In the genomic region with DNA sequence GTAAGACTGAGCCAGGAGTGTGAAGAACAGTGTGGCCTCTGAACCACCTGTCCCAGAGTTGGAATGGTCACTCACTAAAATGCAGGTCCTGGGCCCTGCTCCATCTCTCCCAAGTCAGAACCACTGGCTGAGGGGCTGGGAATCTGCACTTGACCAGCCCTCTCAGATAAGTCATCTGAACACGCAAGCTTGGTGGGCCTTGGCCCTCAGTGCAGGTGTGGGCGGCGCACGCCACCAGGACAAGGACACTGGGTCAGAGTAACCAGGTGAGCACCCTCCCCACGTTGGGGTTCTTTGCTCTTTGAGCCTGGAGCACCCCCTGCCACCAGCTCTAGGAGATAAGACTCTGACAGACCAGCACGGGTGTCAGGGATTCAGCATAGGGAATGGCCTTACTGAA, we compare ENCODE assay signal across 33 cellular contexts.
"Had no signal": no experiment of that assay in that cellular context is flagged by ENCODE, and none has a peak within 500 bp of the region (broad histone marks: within the 10 kb centered on the region; RNA-seq: fewer than 3 reads in every experiment).

No MANE protein-coding gene starts in this region.

- H3K4me3 ChIP-seq: adrenal gland, body of pancreas, breast epithelium had no signal

- ATAC-seq: activated CD8-positive, alpha-beta T cell treated with anti-CD3 and anti-CD28 coated beads for 36 hours; activated naive CD4-positive, alpha-beta T cell treated with anti-CD3 and anti-CD28 coated beads, Interleukin-2, amount 50 U/mL, for 72 hours; activated T-cell treated with anti-CD3 and anti-CD28 coated beads, Interleukin-2, amount 50 U/mL, for 4 hours; activated T-cell treated with anti-CD3 and anti-CD28 coated beads, Interleukin-2, amount 50 U/mL, for 72 hours; activated T-helper 17 cell treated with anti-CD3 and anti-CD28 coated beads, Interleukin-2, amount 50 U/mL, for 72 hours; body of pancreas had no signal

- FAIRE-seq: astrocyte, TTC549 had no signal

- H3K27me3 ChIP-seq: adrenal gland, body of pancreas, brain microvascular endothelial cell, breast epithelium had no signal

- H3K36me3 ChIP-seq: adrenal gland, brain microvascular endothelial cell, breast epithelium had no signal

- H3K4me1 ChIP-seq: adrenal gland, body of pancreas, breast epithelium had no signal

- H3K9me3 ChIP-seq: adrenal gland, body of pancreas, breast epithelium had no signal

- DNase-seq: activated B cell treated with CpG ODN at 0.5 μM for 24 hours; activated CD4-positive, alpha-beta memory T cell treated with anti-CD3 and anti-CD28 coated beads for 36 hours; activated CD4-positive, alpha-beta T cell treated with anti-CD3 and anti-CD28 coated beads for 4 hours; activated CD4-positive, alpha-beta T cell treated with anti-CD3 and anti-CD28 coated beads, Interleukin-2, amount 10 ng/mL, durations not matched to agents 24 days and 14 days; activated CD4-positive, alpha-beta T cell treated with anti-CD3 and anti-CD28 coated beads, Interleukin-2, amount 50 U/mL, for 1 hour; activated CD4-positive, alpha-beta T cell treated with anti-CD3 and anti-CD28 coated beads, Interleukin-2, amount 50 U/mL, for 4 hours; activated CD4-positive, CD25-positive, alpha-beta regulatory T cell treated with anti-CD3 and anti-CD28 coated beads, Interleukin-2, amount 50 U/mL, for 72 hours; activated CD8-positive, alpha-beta memory T cell treated with anti-CD3 and anti-CD28 coated beads, Interleukin-2, amount 50 U/mL, for 4 hours; activated CD8-positive, alpha-beta T cell treated with anti-CD3 and anti-CD28 coated beads for 36 hours; activated gamma-delta T cell treated with Interleukin-2 at 50 U/mL for 16 hours; activated naive CD4-positive, alpha-beta T cell; activated naive CD4-positive, alpha-beta T cell treated with anti-CD3 and anti-CD28 coated beads for 36 hours; activated naive CD4-positive, alpha-beta T cell treated with anti-CD3 and anti-CD28 coated beads, Interleukin-2, amount 50 U/mL, for 16 hours; activated naive CD8-positive, alpha-beta T cell treated with anti-CD3 and anti-CD28 coated beads for 36 hours; activated T-cell treated with anti-CD3 and anti-CD28 coated beads for 4 hours; activated T-cell treated with anti-CD3 and anti-CD28 coated beads, Interleukin-2, amount 50 U/mL, for 1 hour; activated T-cell treated with anti-CD3 and anti-CD28 coated beads, Interleukin-2, amount 50 U/mL, for 4 hours; activated T-cell treated with anti-CD3 and anti-CD28 coated beads, Interleukin-2, amount 50 U/mL, for 72 hours; adrenal gland; amniotic stem cell; body of pancreas; brain microvascular endothelial cell; central memory CD4-positive, alpha-beta T cell; SW 1271; T-helper 1 cell; T-helper 2 cell; T-helper 9 cell had no signal

- H3K27ac ChIP-seq: adrenal gland, body of pancreas, brain microvascular endothelial cell, breast epithelium, VCaP had no signal
